8 cellular contexts compared by ENCODE assay signal in genomic region chr1:28509705-28510349, GRCh38. TPM values are rescaled to one million over a fixed set of nuclear protein-coding genes. Genes with fewer than 3 reads are reported as not detected.
A peak's percentile ranks its signal among the peaks of the same experiment; 100 is the strongest.
DNase-seq lines count a peak whose midpoint lies in the region; ATAC-seq and TF ChIP-seq lines count a peak whose summit lies in the region.

No MANE protein-coding gene starts in this region.

- WGBS in spleen, 5 donors, result 42 to 64% (median 51%) methylated on average over 8 of the region's 8 CpGs

- peak overlapping the region; percentile 32 to 95 (median 68) for H3K27ac ChIP-seq in spleen

- no peak for DNase-seq in HEK293T (ENCODE audit: extremely low spot score)
- no peak for DNase-seq in activated B cell treated with CpG ODN at 0.5 μM for 24 hours
- no peak for DNase-seq in epithelial cell of proximal tubule (ENCODE audit: low read depth)
- no peak for DNase-seq in spleen
- no peak for DNase-seq in NCI-H1930 (lab: John Stamatoyannopoulos, UW)
- DNase-seq in epidermal melanocyte (ENCODE audit: insufficient read length, low spot score), result no peak
- DNase-seq in iPS-NIHi11 (ENCODE audit: low spot score), result no peak

- peaks cover 47 to 89% (median 78%) of the 10 kb centered on the region in 6 donors for H3K4me1 ChIP-seq in spleen

- POLR2A ChIA-PET in HEK293T (lab: Yijun Ruan, JAX) (interaction anchor here (0.7 to 5.9 kb wide), 8 partner anchors 8 to 261 kb away, joined by 3 to 37 read pairs (median 4); partner anchors contain the start of gene TRNAU1AP), activated B cell treated with CpG ODN at 0.5 μM for 24 hours (lab: Charles Lee) (interaction anchor here (0.6 to 10.6 kb wide), 15 partner anchors 7 to 679 kb away, joined by 3 to 190 read pairs (median 13); partner anchors contain the start of genes GMEB1, MED18, PHACTR4 and PPP1R8)

- peaks cover 87% of the 10 kb centered on the region for H3K36me3 Mint-ChIP-seq in activated B cell treated with CpG ODN at 0.5 μM for 24 hours (ENCODE audit: low read depth)

- H3K9me3 Mint-ChIP-seq in activated B cell treated with CpG ODN at 0.5 μM for 24 hours, result no peaks in the 10 kb centered on the region

- intact Hi-C loops in activated B cell treated with CpG ODN at 0.5 μM for 24 hours (cut with micrococcal nuclease) (loop anchor here (5.0 kb wide), 1 partner anchor 423 kb away; the partner anchor contains the start of gene EYA3), spleen (cut with DNase I; ENCODE audit: low total_unique reads) (loop anchor here (5.0 to 10.0 kb wide), 2 partner anchors 72 to 365 kb away; no protein-coding TSS in a partner anchor)

- peaks cover 0 to 77% (median 70%) of the 10 kb centered on the region in 6 donors for H3K36me3 ChIP-seq in spleen

- H3K27me3 Mint-ChIP-seq in activated B cell treated with CpG ODN at 0.5 μM for 24 hours, result no peaks in the 10 kb centered on the region

- CTCF ChIA-PET in HEK293T (lab: Yijun Ruan, JAX), result interaction anchor here (0.6 kb wide), 1 partner anchor 93 kb away, joined by 3 read pairs; no protein-coding TSS in a partner anchor
- CTCF ChIA-PET in activated B cell treated with CpG ODN at 0.5 μM for 24 hours (lab: Charles Lee), result interaction anchor here (0.6 to 2.5 kb wide), 2 partner anchors 94 to 261 kb away, joined by 3 to 6 read pairs; no protein-coding TSS in a partner anchor

- TF ChIP-seq POLR2A in spleen (IDR thresholded peaks at IDR 0.05), result no peak

- no peak for ATAC-seq in activated B cell treated with CpG ODN at 0.5 μM for 24 hours (ENCODE audit: low read depth)
- no peak for ATAC-seq in HG03039 (IDR thresholded peaks at IDR 0.05; ENCODE audit: unreplicated experiment)

- TF ChIP-seq CTCF in activated B cell treated with CpG ODN at 0.5 μM for 24 hours (IDR thresholded peaks at IDR 0.05) (no peak), epithelial cell of proximal tubule (conservative IDR thresholded peaks at IDR 0.05; ENCODE audit: low read depth, low read length) (no peak), spleen (IDR thresholded peaks at IDR 0.05 in 8 of 11, conservative IDR thresholded peaks at IDR 0.05 in 3 of 11) (no peak)

- H3K4me3 ChIP-seq in epithelial cell of proximal tubule (ENCODE audit: low read depth, low read length) (peak overlapping the region; percentile 83), spleen (peak overlapping the region in 6 of 8 donors; percentile 6 to 96 (median 50))

- H3K27ac Mint-ChIP-seq in activated B cell treated with CpG ODN at 0.5 μM for 24 hours, result peak overlapping the region; percentile 98

- H3K9me3 ChIP-seq in spleen, result no peaks in the 10 kb centered on the region

- peaks cover 49% of the 10 kb centered on the region for H3K4me1 Mint-ChIP-seq in activated B cell treated with CpG ODN at 0.5 μM for 24 hours

- peak overlapping the region; percentile 98 for H3K4me3 Mint-ChIP-seq in activated B cell treated with CpG ODN at 0.5 μM for 24 hours

- no peaks in the 10 kb centered on the region for H3K27me3 ChIP-seq in spleen (replicated peaks in 1 of 7)

TF ChIP-seq in HEK293T, 16 proteins besides CTCF, POLR2A, EP300 and RAD21:
- TF ChIP-seq BHLHE40 (IDR thresholded peaks at IDR 0.05; ENCODE audit: borderline replicate concordance), result no peak; the same call in none of the 2 replicates
- TF ChIP-seq CTBP1 (IDR thresholded peaks at IDR 0.05; ENCODE audit: borderline replicate concordance), result no peak
- TF ChIP-seq PKNOX1 (IDR thresholded peaks at IDR 0.05), result no peak
- no peak for TF ChIP-seq LEF1 (IDR thresholded peaks at IDR 0.05; ENCODE audit: borderline replicate concordance)
- peak; percentile 63 for TF ChIP-seq NFRKB (IDR thresholded peaks at IDR 0.05)
- TF ChIP-seq HDGF (IDR thresholded peaks at IDR 0.05; ENCODE audit: borderline replicate concordance), result no peak
- TF ChIP-seq TARDBP (IDR thresholded peaks at IDR 0.05), result peak; percentile 9; the same call in 1 of the 2 replicates
- no peak for TF ChIP-seq FOXM1 (IDR thresholded peaks at IDR 0.05; ENCODE audit: borderline replicate concordance)
- TF ChIP-seq SP1 (IDR thresholded peaks at IDR 0.05), result no peak
- no peak for TF ChIP-seq ARNT (IDR thresholded peaks at IDR 0.05)
- 0 out of 2 replicates have a peak, but pooled peaks have one; percentile 23 for TF ChIP-seq ELF4 (IDR thresholded peaks at IDR 0.05)
- TF ChIP-seq L3MBTL2 (conservative IDR thresholded peaks at IDR 0.05), result peak; percentile 58
- TF ChIP-seq SUZ12 (IDR thresholded peaks at IDR 0.05), result no peak
- TF ChIP-seq FOXK2 (IDR thresholded peaks at IDR 0.05), result peak; percentile 67; the same call in 1 of the 2 replicates
- TF ChIP-seq FOXA1 (IDR thresholded peaks at IDR 0.05), result no peak
- TF ChIP-seq ZNF384 (IDR thresholded peaks at IDR 0.05), result no peak

RNA-seq across cellular contexts. Expression of gene RCC1, which starts 4.0 kb away (rescaled TPM):
- total RNA-seq in activated B cell treated with CpG ODN at 0.5 μM for 24 hours (45.2 and 47.5 TPM in 2 replicates), epithelial cell of proximal tubule (46.3 and 105 TPM in 2 replicates), spleen (10 to 100 TPM; 15.1 to 26.2 (median 22.4) TPM)
- polyA plus RNA-seq in spleen, result 10 to 100 TPM; 23.6 to 29.0 (median 28.9) TPM

RNA-seq across cellular contexts. Expression of gene TRNAU1AP, which starts 43.1 kb away (rescaled TPM):
- total RNA-seq in activated B cell treated with CpG ODN at 0.5 μM for 24 hours, result 36.9 and 42.0 TPM in 2 replicates
- total RNA-seq in epithelial cell of proximal tubule, result 23.9 and 30.4 TPM in 2 replicates
- 10 to 100 TPM; 14.0 to 25.7 (median 22.5) TPM for total RNA-seq in spleen
- polyA plus RNA-seq in spleen, result 10 to 100 TPM; 24.7 to 26.6 (median 26.6) TPM
